25 cellular contexts compared by ENCODE assay signal in the genomic region with DNA sequence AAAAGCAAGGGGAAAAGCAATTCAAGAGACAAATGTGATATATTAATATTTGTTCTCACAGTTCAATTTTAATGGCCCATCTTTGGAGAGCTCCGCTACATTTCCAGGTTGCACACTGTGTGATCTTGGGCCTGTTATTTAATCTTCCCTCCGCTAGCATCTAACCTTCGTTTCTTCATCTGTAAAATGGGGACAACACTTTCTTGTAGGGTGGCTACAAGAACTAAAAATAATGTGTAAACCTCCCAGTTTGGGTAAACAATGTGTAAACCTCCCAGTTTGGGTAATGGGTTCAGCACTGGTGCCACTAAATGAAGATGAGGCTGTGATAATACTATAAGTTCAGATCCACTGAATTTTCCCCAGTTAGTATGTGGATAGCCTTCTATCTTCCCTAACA.
"Had no signal": no experiment of that assay in that cellular context is flagged by ENCODE, and none has a peak within 500 bp of the region (broad histone marks: within the 10 kb centered on the region; RNA-seq: fewer than 3 reads in every experiment).

No MANE protein-coding gene starts in this region.

- H3K9me3 ChIP-seq: ascending aorta, body of pancreas, SJCRH30, SK-N-SH had no signal

- FAIRE-seq: bronchial epithelial cell had no signal

- DNase-seq: activated B cell treated with CpG ODN at 0.5 μM for 24 hours; activated CD4-positive, alpha-beta memory T cell treated with anti-CD3 and anti-CD28 coated beads, Interleukin-2, amount 10 ng/mL, durations not matched to agents 7 days and 5 days; activated CD4-positive, alpha-beta T cell treated with anti-CD3 and anti-CD28 coated beads, Interleukin-2, amount 10 ng/mL, durations not matched to agents 7 days and 5 days; activated CD8-positive, alpha-beta memory T cell treated with anti-CD3 and anti-CD28 coated beads, Interleukin-2, amount 50 U/mL, for 48 hours; activated naive CD8-positive, alpha-beta T cell treated with anti-CD3 and anti-CD28 coated beads, Interleukin-2, amount 50 U/mL, for 24 hours; activated T-cell treated with anti-CD3 and anti-CD28 coated beads, Interleukin-2, amount 50 U/mL, for 1 hour; amniotic stem cell; body of pancreas; central memory CD4-positive, alpha-beta T cell; NCI-H1092; NCI-H1417; NCI-H1930; NCI-H2171; NCI-H2227 treated with DMSO at 0.1 percent for 48 hours; NCI-H446 treated with DMSO at 0.1 percent for 48 hours; NCI-H526; NCI-H774; Right ventricle myocardium superior; RPMI8226; SJCRH30; SK-N-SH; T-helper 9 cell had no signal

- H3K27me3 ChIP-seq: ascending aorta, body of pancreas, SJCRH30 had no signal

- ATAC-seq: activated naive CD8-positive, alpha-beta T cell treated with anti-CD3 and anti-CD28 coated beads, Interleukin-2, amount 50 U/mL, for 24 hours; body of pancreas had no signal

- H3K27ac Mint-ChIP-seq: activated B cell treated with CpG ODN at 0.5 μM for 24 hours; activated naive CD4-positive, alpha-beta T cell treated with anti-CD3 and anti-CD28 coated beads, Interleukin-2, amount 50 U/mL, for 24 hours; activated naive CD8-positive, alpha-beta T cell treated with anti-CD3 and anti-CD28 coated beads, Interleukin-2, amount 50 U/mL, for 24 hours had no signal

- H3K36me3 ChIP-seq: ascending aorta had no signal

- H3K4me3 Mint-ChIP-seq: activated B cell treated with CpG ODN at 0.5 μM for 24 hours; activated CD4-positive, alpha-beta memory T cell treated with anti-CD3 and anti-CD28 coated beads, Interleukin-2, amount 10 ng/mL, durations not matched to agents 7 days and 5 days; activated CD4-positive, alpha-beta T cell treated with anti-CD3 and anti-CD28 coated beads, Interleukin-2, amount 10 ng/mL, durations not matched to agents 7 days and 5 days; activated naive CD4-positive, alpha-beta T cell treated with anti-CD3 and anti-CD28 coated beads, Interleukin-2, amount 50 U/mL, for 24 hours; activated naive CD8-positive, alpha-beta T cell treated with anti-CD3 and anti-CD28 coated beads, Interleukin-2, amount 50 U/mL, for 24 hours had no signal

- H3K9me3 Mint-ChIP-seq: activated B cell treated with CpG ODN at 0.5 μM for 24 hours; activated naive CD8-positive, alpha-beta T cell treated with anti-CD3 and anti-CD28 coated beads, Interleukin-2, amount 50 U/mL, for 24 hours had no signal

- H3K27me3 Mint-ChIP-seq: activated B cell treated with CpG ODN at 0.5 μM for 24 hours; activated CD4-positive, alpha-beta memory T cell treated with anti-CD3 and anti-CD28 coated beads, Interleukin-2, amount 10 ng/mL, durations not matched to agents 7 days and 5 days; activated CD4-positive, alpha-beta T cell treated with anti-CD3 and anti-CD28 coated beads, Interleukin-2, amount 10 ng/mL, durations not matched to agents 7 days and 5 days; activated naive CD4-positive, alpha-beta T cell treated with anti-CD3 and anti-CD28 coated beads, Interleukin-2, amount 50 U/mL, for 24 hours; activated naive CD8-positive, alpha-beta T cell treated with anti-CD3 and anti-CD28 coated beads, Interleukin-2, amount 50 U/mL, for 24 hours had no signal

- H3K27ac ChIP-seq: ascending aorta, body of pancreas, SJCRH30 had no signal

- H3K4me3 ChIP-seq: ascending aorta, body of pancreas, SJCRH30 had no signal

- H3K4me1 ChIP-seq: SJCRH30 had no signal

- H3K9me2 ChIP-seq: SK-N-SH had no signal

- H3K9ac ChIP-seq: SK-N-SH had no signal
